Comparison of ENCODE assay signal across 8 cellular contexts in genomic region chr9:121598167-121599000, GRCh38. TPM values are rescaled to one million over a fixed set of nuclear protein-coding genes. Genes with fewer than 3 reads are reported as not detected.
DNase-seq lines count a peak whose midpoint lies in the region; ATAC-seq, FAIRE-seq and TF ChIP-seq lines count a peak whose summit lies in the region.

No MANE protein-coding gene starts in this region.

- peak overlapping the region; percentile 87 to 94 for H3K27ac ChIP-seq in kidney (ENCODE audit: low read depth in 2 of 2, low read length in 2 of 2)
- peak overlapping the region; percentile 89 to 98 (median 92) for H3K27ac ChIP-seq in stomach

- TF ChIP-seq CTCF in kidney (IDR thresholded peaks at IDR 0.05; ENCODE audit: borderline replicate concordance, extremely low read depth, insufficient read depth) = peak; percentile 21
- peak in 3 of 7 experiments; percentile 12 to 35 (median 21) for TF ChIP-seq CTCF in stomach (IDR thresholded peaks at IDR 0.05)

- peaks cover 0 to 4% of the 10 kb centered on the region in 2 donors for H3K9me3 ChIP-seq in kidney (ENCODE audit: control insufficient read depth in 1 of 2, low read length in 2 of 2)
- no peaks in the 10 kb centered on the region for H3K9me3 ChIP-seq in stomach

- H3K4me3 ChIP-seq in kidney (ENCODE audit: low read length in 2 of 2) (peak overlapping the region; percentile 71), stomach (peak overlapping the region; percentile 59 to 73 (median 70))

- TF ChIP-seq EP300 in stomach (IDR thresholded peaks at IDR 0.05) = no peak

- no peak for ATAC-seq in GM21737 (IDR thresholded peaks at IDR 0.05; ENCODE audit: unreplicated experiment)

- DNase-seq in HT-29 (ENCODE audit: low spot score) (peak; percentile 65), cerebellar cortex (ENCODE audit: low spot score) (peak; percentile 72), kidney (peak; percentile 96), stomach (peak; percentile 89), SKM-1 treated with dmso at 0.1 percent for 144 hours (lab: John Stamatoyannopoulos, UW; ENCODE audit: unreplicated experiment) (no peak)
- no peak for DNase-seq in stimulated activated CD4-positive, alpha-beta T cell treated with anti-CD3 and anti-CD28 coated beads, Interleukin-1b, Interleukin-23, amount 100 ng/mL, for 48 hours
- no peak for DNase-seq in effector CD8-positive, alpha-beta T cell (lab: John Stamatoyannopoulos, UW)

- no peak for FAIRE-seq in kidney (lab: Jason Lieb, UNC)

- WGBS in stomach, 5 donors = 6 to 25% (median 11%) methylated on average over 48 to 76 of the region's 77 CpGs

- TF ChIP-seq POLR2A in stomach (IDR thresholded peaks at IDR 0.05) = no peak

- peaks cover 0 to 25% (median 7%) of the 10 kb centered on the region in 3 donors for H3K27me3 ChIP-seq in stomach

- peaks cover 6 to 20% of the 10 kb centered on the region in 2 donors for H3K4me1 ChIP-seq in kidney (ENCODE audit: control insufficient read depth in 1 of 2, insufficient read depth in 1 of 2, low read depth in 1 of 2, low read length in 2 of 2)
- H3K4me1 ChIP-seq in stomach = peaks cover 25 to 53% (median 40%) of the 10 kb centered on the region in 4 donors

- peak overlapping the region; percentile 80 to 82 for H3K9ac ChIP-seq in kidney (ENCODE audit: low read length in 2 of 2)

- no peaks in the 10 kb centered on the region for H3K36me3 ChIP-seq in kidney (ENCODE audit: control insufficient read depth in 1 of 2, insufficient read depth in 2 of 2, low read length in 2 of 2)
- H3K36me3 ChIP-seq in stomach = no peaks in the 10 kb centered on the region

- intact Hi-C loops in kidney (cut with DNase I) = no loop called here
- intact Hi-C loops in stomach (cut with DNase I; ENCODE audit: low total_unique reads) = no loop called here

RNA-seq across cellular contexts. Expression of gene DAB2IP, which starts 53.0 kb away (rescaled TPM):
- total RNA-seq in HT-29 (2014; rRNA removed; shearing (Covaris generic)) = 47.4 and 58.1 TPM in 2 replicates
- total RNA-seq in kidney (105 TPM), stomach (100 to 1,000 TPM in 1 of 5 donors, 10 to 100 TPM in 4; 32.1 to 303 (median 63.6) TPM)
- polyA plus RNA-seq in kidney (ENCODE audit: insufficient read depth, low read depth, low replicate concordance) (33.8 TPM), stomach (10 to 100 TPM; 17.5 to 27.6 (median 25.5) TPM)

Comparison
In these comparisons a context has a peak if more than half of its experiments do, and no peak if none do; other contexts are left out.
1. DNase-seq: peak in HT-29 (single experiment), cerebellar cortex (single experiment), kidney (single experiment) and stomach (single experiment); none in stimulated activated CD4-positive, alpha-beta T cell treated with anti-CD3 and anti-CD28 coated beads, Interleukin-1b, Interleukin-23, amount 100 ng/mL, for 48 hours (single experiment), SKM-1 treated with dmso at 0.1 percent for 144 hours (single experiment) and effector CD8-positive, alpha-beta T cell (single experiment).